Comparison of ENCODE assay signal across 29 cellular contexts in genomic region chr3:195189821-195190220, GRCh38.
"Had no signal": no experiment of that assay in that cellular context is flagged by ENCODE, and none has a peak within 500 bp of the region (broad histone marks: within the 10 kb centered on the region; RNA-seq: fewer than 3 reads in every experiment).

No MANE protein-coding gene starts in this region.

- H3K36me3 ChIP-seq: gastrocnemius medialis, heart left ventricle had no signal

- DNase-seq: activated CD4-positive, alpha-beta memory T cell treated with anti-CD3 and anti-CD28 coated beads, Interleukin-2, amount 10 ng/mL, durations not matched to agents 7 days and 5 days; activated CD4-positive, alpha-beta T cell treated with anti-CD3 and anti-CD28 coated beads for 1 hour; activated CD4-positive, alpha-beta T cell treated with anti-CD3 and anti-CD28 coated beads for 4 hours; activated CD4-positive, alpha-beta T cell treated with anti-CD3 and anti-CD28 coated beads, Interleukin-2, amount 10 ng/mL, durations not matched to agents 7 days and 5 days; activated CD4-positive, alpha-beta T cell treated with anti-CD3 and anti-CD28 coated beads, Interleukin-2, amount 50 U/mL, for 4 hours; activated CD8-positive, alpha-beta memory T cell treated with anti-CD3 and anti-CD28 coated beads, Interleukin-2, amount 50 U/mL, for 48 hours; activated effector memory CD4-positive, alpha-beta T cell treated with Interleukin-2 at 50 U/mL for 16 hours; activated gamma-delta T cell treated with Interleukin-2 at 50 U/mL for 16 hours; activated naive CD4-positive, alpha-beta T cell treated with anti-CD3 and anti-CD28 coated beads, Interleukin-2, amount 50 U/mL, for 16 hours; activated naive CD4-positive, alpha-beta T cell treated with Interleukin-2 at 50 U/mL for 16 hours; activated T-cell treated with anti-CD3 and anti-CD28 coated beads for 4 hours; activated T-cell treated with anti-CD3 and anti-CD28 coated beads, Interleukin-2, amount 50 U/mL, for 4 hours; amniotic stem cell; anterior cingulate cortex; caudate nucleus; dorsolateral prefrontal cortex; effector memory CD4-positive, alpha-beta T cell; foreskin keratinocyte; gastrocnemius medialis; glutamatergic neuron; heart left ventricle; hypothalamus; T-helper 2 cell had no signal

- H3K4me3 Mint-ChIP-seq: activated CD4-positive, alpha-beta memory T cell treated with anti-CD3 and anti-CD28 coated beads, Interleukin-2, amount 10 ng/mL, durations not matched to agents 7 days and 5 days; activated CD4-positive, alpha-beta T cell treated with anti-CD3 and anti-CD28 coated beads, Interleukin-2, amount 10 ng/mL, durations not matched to agents 7 days and 5 days; activated naive CD8-positive, alpha-beta T cell; activated T-cell treated with anti-CD3 and anti-CD28 coated beads, Interleukin-2, amount 50 U/mL, for 4 hours; activated T-helper 17 cell treated with anti-CD3 and anti-CD28 coated beads, Interleukin-2, amount 50 U/mL, for 72 hours; dendritic cell treated with granulocyte-macrophage colony-stimulating factor and Interleukin-4, amounts not matched to agents 40 ng/mL and 50 ng/mL, for 4 days had no signal

- ATAC-seq: activated T-cell treated with anti-CD3 and anti-CD28 coated beads, Interleukin-2, amount 50 U/mL, for 4 hours; activated T-helper 17 cell treated with anti-CD3 and anti-CD28 coated beads, Interleukin-2, amount 50 U/mL, for 72 hours; esophagus mucosa; foreskin keratinocyte; gastrocnemius medialis; heart left ventricle had no signal

- H3K27ac Mint-ChIP-seq: activated CD4-positive, alpha-beta memory T cell treated with anti-CD3 and anti-CD28 coated beads, Interleukin-2, amount 10 ng/mL, durations not matched to agents 7 days and 5 days; activated CD4-positive, alpha-beta T cell treated with anti-CD3 and anti-CD28 coated beads, Interleukin-2, amount 10 ng/mL, durations not matched to agents 7 days and 5 days; activated naive CD8-positive, alpha-beta T cell; activated T-helper 17 cell treated with anti-CD3 and anti-CD28 coated beads, Interleukin-2, amount 50 U/mL, for 72 hours; dendritic cell treated with granulocyte-macrophage colony-stimulating factor and Interleukin-4, amounts not matched to agents 40 ng/mL and 50 ng/mL, for 4 days had no signal

- H3K9me3 ChIP-seq: gastrocnemius medialis had no signal

- H3K4me3 ChIP-seq: coronary artery, dorsolateral prefrontal cortex, gastrocnemius medialis, heart left ventricle had no signal

- FAIRE-seq: astrocyte had no signal

- H3K27me3 Mint-ChIP-seq: activated CD4-positive, alpha-beta memory T cell treated with anti-CD3 and anti-CD28 coated beads, Interleukin-2, amount 10 ng/mL, durations not matched to agents 7 days and 5 days; activated CD4-positive, alpha-beta T cell treated with anti-CD3 and anti-CD28 coated beads, Interleukin-2, amount 10 ng/mL, durations not matched to agents 7 days and 5 days; activated naive CD8-positive, alpha-beta T cell; activated T-helper 17 cell treated with anti-CD3 and anti-CD28 coated beads, Interleukin-2, amount 50 U/mL, for 72 hours; dendritic cell treated with granulocyte-macrophage colony-stimulating factor and Interleukin-4, amounts not matched to agents 40 ng/mL and 50 ng/mL, for 4 days had no signal

- H3K27ac ChIP-seq: coronary artery, dorsolateral prefrontal cortex, foreskin keratinocyte, gastrocnemius medialis, heart left ventricle had no signal

- H3K27me3 ChIP-seq: dorsolateral prefrontal cortex, foreskin keratinocyte, gastrocnemius medialis, heart left ventricle had no signal
